Comparison of ENCODE assay signal across 10 cellular contexts in the genomic region with DNA sequence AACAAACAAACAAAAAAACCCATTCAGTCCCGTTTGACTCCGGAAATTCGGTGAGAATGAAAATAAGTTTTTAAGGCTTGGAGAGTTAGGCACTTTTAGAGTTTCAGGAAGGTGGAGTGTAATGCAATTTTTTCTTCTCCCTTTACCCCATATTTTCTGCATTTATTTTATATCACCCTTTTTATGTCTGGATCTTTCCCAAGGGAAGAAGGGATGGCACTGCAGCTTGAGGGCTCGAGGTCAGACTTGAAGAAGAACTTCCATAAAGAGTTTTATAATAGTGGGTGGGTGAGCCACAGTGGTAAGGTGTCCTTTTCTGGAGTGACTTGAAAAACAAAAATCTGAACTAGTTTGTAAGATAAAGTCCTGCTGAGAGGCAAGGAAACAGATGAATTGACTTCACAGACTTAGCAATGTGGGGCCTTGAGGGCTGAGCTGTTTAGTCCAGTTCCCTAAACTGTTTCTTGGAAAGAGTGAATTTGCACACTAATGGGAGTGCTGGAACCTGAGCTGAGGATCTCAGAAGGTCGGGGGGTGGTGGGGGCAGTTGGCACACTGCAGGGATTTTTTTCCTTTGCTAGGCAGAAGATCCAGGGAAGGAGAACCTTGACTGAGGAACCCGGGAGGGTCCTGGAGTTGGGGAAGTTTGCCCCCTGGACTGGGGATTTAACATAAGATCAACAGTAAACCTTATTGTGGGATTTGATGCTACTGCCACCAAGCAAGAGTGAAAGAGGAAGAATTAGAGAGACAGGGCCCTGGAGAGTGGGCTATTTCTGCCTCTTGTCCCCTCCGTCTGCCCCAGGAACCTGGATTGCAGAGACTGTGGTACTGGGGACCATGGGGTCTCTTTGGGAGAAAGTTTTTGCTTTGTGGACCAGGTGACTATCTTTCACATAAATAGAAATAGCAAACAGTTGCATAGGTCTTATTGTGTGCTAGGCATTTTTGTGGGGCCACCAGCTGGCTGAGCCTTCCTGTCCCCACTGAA. TPM values are rescaled to one million over a fixed set of nuclear protein-coding genes. Genes with fewer than 3 reads are reported as not detected.
A peak's percentile ranks its signal among the peaks of the same experiment; 100 is the strongest.
DNase-seq lines count a peak whose midpoint lies in the region; ATAC-seq and TF ChIP-seq lines count a peak whose summit lies in the region.
"Had no signal": no experiment of that assay in that cellular context is flagged by ENCODE, and none has a peak within 500 bp of the region (broad histone marks: within the 10 kb centered on the region; RNA-seq: fewer than 3 reads in every experiment).

No MANE protein-coding gene starts in this region.

- H3K27ac Mint-ChIP-seq in CD8-positive, alpha-beta T cell, result no peak overlapping the region
- no peak overlapping the region for H3K27ac Mint-ChIP-seq in activated naive CD8-positive, alpha-beta T cell treated with anti-CD3 and anti-CD28 coated beads, Interleukin-2, amount 50 U/mL, for 24 hours
- no peak overlapping the region for H3K27ac Mint-ChIP-seq in naive thymus-derived CD8-positive, alpha-beta T cell
- H3K27ac Mint-ChIP-seq: activated naive CD4-positive, alpha-beta T cell treated with anti-CD3 and anti-CD28 coated beads, Interleukin-2, amount 50 U/mL, for 72 hours had no signal

- CTCF ChIA-PET in CD8-positive, alpha-beta T cell (lab: Charles Lee), result interaction anchor here (1.1 to 29.4 kb wide), 4 partner anchors 8 to 41 kb away, joined by 3 to 1057 read pairs (median 12); a partner anchor contains a TSS

- H3K9me3 Mint-ChIP-seq in CD8-positive, alpha-beta T cell, result no peaks in the 10 kb centered on the region
- no peaks in the 10 kb centered on the region for H3K9me3 Mint-ChIP-seq in activated naive CD8-positive, alpha-beta T cell treated with anti-CD3 and anti-CD28 coated beads, Interleukin-2, amount 50 U/mL, for 24 hours
- no peaks in the 10 kb centered on the region for H3K9me3 Mint-ChIP-seq in naive thymus-derived CD8-positive, alpha-beta T cell
- H3K9me3 Mint-ChIP-seq: activated naive CD4-positive, alpha-beta T cell treated with anti-CD3 and anti-CD28 coated beads, Interleukin-2, amount 50 U/mL, for 72 hours had no signal

- peaks cover 13% of the 10 kb centered on the region for H3K4me1 ChIP-seq in CD8-positive, alpha-beta T cell (ENCODE audit: insufficient read depth, low read length)
- H3K4me1 ChIP-seq in HUES64 (ENCODE audit: insufficient read depth, low read length), result peaks cover 22% of the 10 kb centered on the region

- H3K4me3 Mint-ChIP-seq in CD8-positive, alpha-beta T cell, result peak overlapping the region; percentile 80
- peak overlapping the region; percentile 34 for H3K4me3 Mint-ChIP-seq in activated naive CD8-positive, alpha-beta T cell treated with anti-CD3 and anti-CD28 coated beads, Interleukin-2, amount 50 U/mL, for 24 hours
- peak overlapping the region; percentile 68 to 91 (median 82) for H3K4me3 Mint-ChIP-seq in naive thymus-derived CD8-positive, alpha-beta T cell

- H3K27me3 Mint-ChIP-seq in CD8-positive, alpha-beta T cell (ENCODE audit: low read depth), result peaks cover 34% of the 10 kb centered on the region
- H3K27me3 Mint-ChIP-seq in activated naive CD8-positive, alpha-beta T cell treated with anti-CD3 and anti-CD28 coated beads, Interleukin-2, amount 50 U/mL, for 24 hours, result peaks cover 53% of the 10 kb centered on the region
- peaks cover 15 to 40% (median 27%) of the 10 kb centered on the region in 5 donors for H3K27me3 Mint-ChIP-seq in naive thymus-derived CD8-positive, alpha-beta T cell

- H3K27me3 ChIP-seq in CD8-positive, alpha-beta T cell (ENCODE audit: insufficient read depth, low read length), result peaks cover 3% of the 10 kb centered on the region
- H3K27me3 ChIP-seq in HUES64 (ENCODE audit: insufficient read depth, low read length), result no peaks in the 10 kb centered on the region

- no peaks in the 10 kb centered on the region for H3K9me3 ChIP-seq in CD8-positive, alpha-beta T cell (ENCODE audit: low read length)
- H3K9me3 ChIP-seq in HUES64 (ENCODE audit: insufficient read depth, low read depth, low read length), result no peaks in the 10 kb centered on the region

- intact Hi-C loops in CD8-positive, alpha-beta T cell (cut with DNase I, micrococcal nuclease), result no loop called here

- POLR2A ChIA-PET in CD8-positive, alpha-beta T cell (lab: Charles Lee), result no interaction called here
- POLR2A ChIA-PET in naive thymus-derived CD8-positive, alpha-beta T cell (lab: Charles Lee), result interaction anchor here (0.7 to 1.2 kb wide), 3 partner anchors 14 to 199 kb away, joined by 3 to 5 read pairs (median 4); a partner anchor contains a TSS

- no peak overlapping the region for H3K27ac ChIP-seq in CD8-positive, alpha-beta T cell (ENCODE audit: low read depth, low read length)
- H3K27ac ChIP-seq in HUES64 (ENCODE audit: low read depth, low read length), result peak overlapping the region; percentile 51; the same call in 1 of the 2 replicates

- H3K36me3 Mint-ChIP-seq in CD8-positive, alpha-beta T cell, result no peaks in the 10 kb centered on the region
- H3K36me3 Mint-ChIP-seq in activated naive CD8-positive, alpha-beta T cell treated with anti-CD3 and anti-CD28 coated beads, Interleukin-2, amount 50 U/mL, for 24 hours (ENCODE audit: low read depth), result no peaks in the 10 kb centered on the region
- no peaks in the 10 kb centered on the region for H3K36me3 Mint-ChIP-seq in naive thymus-derived CD8-positive, alpha-beta T cell
- H3K36me3 Mint-ChIP-seq: activated naive CD4-positive, alpha-beta T cell treated with anti-CD3 and anti-CD28 coated beads, Interleukin-2, amount 50 U/mL, for 72 hours had no signal

- H3K4me1 Mint-ChIP-seq in CD8-positive, alpha-beta T cell (ENCODE audit: low read depth), result peaks cover 5% of the 10 kb centered on the region
- H3K4me1 Mint-ChIP-seq in activated naive CD8-positive, alpha-beta T cell treated with anti-CD3 and anti-CD28 coated beads, Interleukin-2, amount 50 U/mL, for 24 hours, result peaks cover 12% of the 10 kb centered on the region
- peaks cover 0 to 15% (median 6%) of the 10 kb centered on the region in 4 donors for H3K4me1 Mint-ChIP-seq in naive thymus-derived CD8-positive, alpha-beta T cell

- TF ChIP-seq CTCF in CD8-positive, alpha-beta T cell (IDR thresholded peaks at IDR 0.05), result no peak

- H3K9ac ChIP-seq in HUES64 (ENCODE audit: low read depth, low read length), result peak overlapping the region; percentile 68; the same call in 1 of the 2 replicates

- no peak overlapping the region for H3K4me3 ChIP-seq in CD8-positive, alpha-beta T cell (ENCODE audit: low read depth, low read length)
- H3K4me3 ChIP-seq in HUES64 (ENCODE audit: low read length), result peak overlapping the region; percentile 97

- H3K36me3 ChIP-seq in CD8-positive, alpha-beta T cell (ENCODE audit: insufficient read depth, low read length), result no peaks in the 10 kb centered on the region
- H3K36me3 ChIP-seq in HUES64 (ENCODE audit: insufficient read depth, low read length), result 0 out of 2 replicates have a peak, but pooled peaks cover 4% of the 10 kb centered on the region

- 8% methylated on average over 5 of the region's 7 CpGs for WGBS in HUES64

- ATAC-seq in CD8-positive, alpha-beta T cell, result no peak
- ATAC-seq in activated naive CD8-positive, alpha-beta T cell treated with anti-CD3 and anti-CD28 coated beads, Interleukin-2, amount 50 U/mL, for 24 hours, result no peak
- ATAC-seq in naive thymus-derived CD8-positive, alpha-beta T cell, result no peak

- DNase-seq in CD8-positive, alpha-beta T cell, result no peak
- DNase-seq in activated naive CD8-positive, alpha-beta T cell treated with anti-CD3 and anti-CD28 coated beads, Interleukin-2, amount 50 U/mL, for 24 hours, result no peak
- DNase-seq in naive thymus-derived CD8-positive, alpha-beta T cell, result no peak
- DNase-seq in GOT3 (lab: John Stamatoyannopoulos, UW) (no peak), SKM-1 (lab: John Stamatoyannopoulos, UW; ENCODE audit: unreplicated experiment) (no peak)
- no peak for DNase-seq in stimulated activated CD4-positive, alpha-beta T cell treated with anti-CD3 and anti-CD28 coated beads, Interleukin-4, amount 100 ng/mL, for 1 hour
- DNase-seq: NCI-H1930, SIG-M5 had no signal

RNA-seq across cellular contexts. Expression of a gene that starts 1.8 kb away (rescaled TPM):
- total RNA-seq in CD8-positive, alpha-beta T cell, result under 1 TPM; 0.14 to 0.22 TPM
- polyA plus RNA-seq in HUES64 (2013, experiment 1 of 2), result 41.6 TPM
- polyA plus RNA-seq in HUES64 (2013, experiment 2 of 2), result 47.7 TPM
- total RNA-seq in naive thymus-derived CD8-positive, alpha-beta T cell, result under 1 TPM in 1 of 2 experiments, not detected in 1; 0.38 TPM
- polyA plus RNA-seq in naive thymus-derived CD8-positive, alpha-beta T cell, result not detected

RNA-seq across cellular contexts. Expression of a gene that starts 23.1 kb away (rescaled TPM):
- total RNA-seq in CD8-positive, alpha-beta T cell, result under 1 TPM; 0.38 to 0.86 TPM
- polyA plus RNA-seq in HUES64 (2013, experiment 1 of 2), result 17.1 TPM
- polyA plus RNA-seq in HUES64 (2013, experiment 2 of 2), result 21.3 TPM
- total RNA-seq in naive thymus-derived CD8-positive, alpha-beta T cell, result 1 to 10 TPM; 1.1 to 1.3 TPM
- polyA plus RNA-seq in naive thymus-derived CD8-positive, alpha-beta T cell, result 1 to 10 TPM in 1 of 3 donors, under 1 TPM in 2; 0.81 to 2.0 (median 0.96) TPM

RNA-seq across cellular contexts. Expression of a gene that starts 29.5 kb away (rescaled TPM):
- total RNA-seq in CD8-positive, alpha-beta T cell, result 1 to 10 TPM; 6.7 to 8.3 TPM
- 66.4 TPM for polyA plus RNA-seq in HUES64 (2013, experiment 1 of 2)
- polyA plus RNA-seq in HUES64 (2013, experiment 2 of 2), result 72.2 TPM
- total RNA-seq in naive thymus-derived CD8-positive, alpha-beta T cell, result 10 to 100 TPM; 22.6 to 24.2 TPM
- polyA plus RNA-seq in naive thymus-derived CD8-positive, alpha-beta T cell, result 100 to 1,000 TPM in 1 of 3 donors, 10 to 100 TPM in 2; 89.1 to 102 (median 96.1) TPM

RNA-seq across cellular contexts. Expression of a gene that starts 30.4 kb away (rescaled TPM):
- 100 to 1,000 TPM; 281 to 298 TPM for total RNA-seq in CD8-positive, alpha-beta T cell
- 30.5 TPM for polyA plus RNA-seq in HUES64 (2013, experiment 1 of 2)
- polyA plus RNA-seq in HUES64 (2013, experiment 2 of 2), result 31.3 TPM
- 1 to 10 TPM; 2.0 to 2.7 TPM for total RNA-seq in naive thymus-derived CD8-positive, alpha-beta T cell
- 1 to 10 TPM in 1 of 3 donors, under 1 TPM in 2; 0.62 to 4.0 (median 0.75) TPM for polyA plus RNA-seq in naive thymus-derived CD8-positive, alpha-beta T cell

RNA-seq across cellular contexts. Expression of a gene that starts 30.5 kb away (rescaled TPM):
- 10 to 100 TPM in 1 of 2 experiments, 1 to 10 TPM in 1; 9.8 to 10.8 TPM for total RNA-seq in CD8-positive, alpha-beta T cell
- polyA plus RNA-seq in HUES64 (2013, experiment 1 of 2), result 41.6 TPM
- polyA plus RNA-seq in HUES64 (2013, experiment 2 of 2), result 41.3 TPM
- total RNA-seq in naive thymus-derived CD8-positive, alpha-beta T cell, result 10 to 100 TPM; 31.6 to 34.8 TPM
- polyA plus RNA-seq in naive thymus-derived CD8-positive, alpha-beta T cell, result 1 to 10 TPM; 6.9 to 9.7 (median 7.6) TPM
